Comparison of ENCODE assay signal across 18 cellular contexts in genomic region chr3:134282659-134283047, GRCh38. TPM values are rescaled to one million over a fixed set of nuclear protein-coding genes. Genes with fewer than 3 reads are reported as not detected.
A peak's percentile ranks its signal among the peaks of the same experiment; 100 is the strongest.
DNase-seq lines count a peak whose midpoint lies in the region; ATAC-seq and TF ChIP-seq lines count a peak whose summit lies in the region.
"Had no signal": no experiment of that assay in that cellular context is flagged by ENCODE, and none has a peak within 500 bp of the region (broad histone marks: within the 10 kb centered on the region; RNA-seq: fewer than 3 reads in every experiment).

No MANE protein-coding gene starts in this region.

- no peak overlapping the region for H3K4me3 Mint-ChIP-seq in nephron progenitor cell
- H3K4me3 Mint-ChIP-seq: CD4-positive, CD25-positive, alpha-beta regulatory T cell had no signal

- no peaks in the 10 kb centered on the region for H3K9me3 ChIP-seq in right atrium auricular region
- H3K9me3 ChIP-seq: BLaER1 had no signal

- H3K9me3 Mint-ChIP-seq in nephron progenitor cell = peaks cover 7% of the 10 kb centered on the region

- peak overlapping the region in 1 of 2 donors; percentile 15 for H3K27ac ChIP-seq in right atrium auricular region
- H3K27ac ChIP-seq: BLaER1 had no signal

- H3K36me3 ChIP-seq in right atrium auricular region = no peaks in the 10 kb centered on the region
- H3K36me3 ChIP-seq: BLaER1 had no signal

- no peaks in the 10 kb centered on the region for H3K36me3 Mint-ChIP-seq in nephron progenitor cell (ENCODE audit: low read depth)
- H3K36me3 Mint-ChIP-seq: CD4-positive, CD25-positive, alpha-beta regulatory T cell had no signal

- peaks cover 5% of the 10 kb centered on the region for H3K4me1 Mint-ChIP-seq in nephron progenitor cell
- H3K4me1 Mint-ChIP-seq: CD4-positive, CD25-positive, alpha-beta regulatory T cell had no signal

- no peak overlapping the region for H3K4me3 ChIP-seq in right atrium auricular region
- H3K4me3 ChIP-seq: BLaER1 had no signal

- TF ChIP-seq CTCF in right atrium auricular region (IDR thresholded peaks at IDR 0.05) (no peak), nephron progenitor cell (IDR thresholded peaks at IDR 0.05) (no peak)

- intact Hi-C loops in left cardiac atrium (cut with DNase I) = no loop called here
- intact Hi-C loops in head of caudate nucleus (cut with DNase I) = no loop called here

- H3K27me3 ChIP-seq in right atrium auricular region = no peaks in the 10 kb centered on the region
- H3K27me3 ChIP-seq: BLaER1 had no signal

- peak; percentile 71 to 76 for ATAC-seq in left cardiac atrium

- peak overlapping the region; percentile 90 for H3K27ac Mint-ChIP-seq in nephron progenitor cell
- H3K27ac Mint-ChIP-seq: CD4-positive, CD25-positive, alpha-beta regulatory T cell had no signal

- H3K4me1 ChIP-seq in right atrium auricular region = no peaks in the 10 kb centered on the region
- H3K4me1 ChIP-seq: BLaER1 had no signal

- peaks cover 5% of the 10 kb centered on the region for H3K27me3 Mint-ChIP-seq in nephron progenitor cell (ENCODE audit: low read depth, poor library complexity)

- DNase-seq in left cardiac atrium (no peak), right atrium auricular region (ENCODE audit: low spot score) (no peak), islet precursor cell (peak; percentile 69), nephron progenitor cell (no peak), head of caudate nucleus (no peak)
- no peak for DNase-seq in effector CD4-positive, alpha-beta T cell
- no peak for DNase-seq in stimulated activated CD4-positive, alpha-beta T cell treated with anti-CD3 and anti-CD28 coated beads, Interleukin-4, amount 100 ng/mL, for 1 hour
- DNase-seq: CD4-positive, CD25-positive, alpha-beta regulatory T cell; DMS153; DND-41; NCI-H1048; NCI-H1417; NCI-H1694; NCI-H2081 treated with DMSO at 0.1 percent for 48 hours; NCI-H2171 treated with DMSO at 0.1 percent for 48 hours; NCI-H524; NCI-H748 treated with DMSO at 0.1 percent for 48 hours had no signal

RNA-seq across cellular contexts. Expression of gene RYK, which starts 32.0 kb away (rescaled TPM):
- total RNA-seq in left cardiac atrium (10 to 100 TPM; 40.5 to 46.2 TPM), right atrium auricular region (10 to 100 TPM; 46.2 to 61.0 TPM)
